27 cellular contexts compared by ENCODE assay signal in genomic region chr4:73596001-73596400, GRCh38. TPM values are rescaled to one million over a fixed set of nuclear protein-coding genes. Genes with fewer than 3 reads are reported as not detected.
"Had no signal": no experiment of that assay in that cellular context is flagged by ENCODE, and none has a peak within 500 bp of the region (broad histone marks: within the 10 kb centered on the region; RNA-seq: fewer than 3 reads in every experiment).

No MANE protein-coding gene starts in this region.

- H3K4me1 Mint-ChIP-seq: activated naive CD8-positive, alpha-beta T cell treated with anti-CD3 and anti-CD28 coated beads, Interleukin-2, amount 10 ng/mL, durations not matched to agents 7 days and 5 days; T-cell had no signal

- H3K27ac Mint-ChIP-seq: activated CD8-positive, alpha-beta T cell treated with anti-CD3 and anti-CD28 coated beads for 36 hours; activated naive CD8-positive, alpha-beta T cell treated with anti-CD3 and anti-CD28 coated beads, Interleukin-2, amount 10 ng/mL, durations not matched to agents 7 days and 5 days; T-cell had no signal

- H3K27me3 ChIP-seq: adrenal gland, ascending aorta, body of pancreas had no signal

- ATAC-seq: activated CD4-positive, CD25-positive, alpha-beta regulatory T cell treated with anti-CD3 and anti-CD28 coated beads, Interleukin-2, amount 50 U/mL, for 24 hours; activated CD8-positive, alpha-beta T cell treated with anti-CD3 and anti-CD28 coated beads for 36 hours; body of pancreas; T-cell had no signal

- H3K4me3 ChIP-seq: adrenal gland, ascending aorta, body of pancreas had no signal

- H3K27me3 Mint-ChIP-seq: activated CD8-positive, alpha-beta T cell treated with anti-CD3 and anti-CD28 coated beads for 36 hours; T-cell had no signal

- H3K9me3 ChIP-seq: adrenal gland, ascending aorta, body of pancreas had no signal

- FAIRE-seq: bronchial epithelial cell had no signal

- H3K36me3 ChIP-seq: adrenal gland, ascending aorta had no signal

- H3K9me3 Mint-ChIP-seq: activated CD8-positive, alpha-beta T cell treated with anti-CD3 and anti-CD28 coated beads for 36 hours; activated naive CD8-positive, alpha-beta T cell treated with anti-CD3 and anti-CD28 coated beads, Interleukin-2, amount 10 ng/mL, durations not matched to agents 7 days and 5 days had no signal

- H3K36me3 Mint-ChIP-seq: activated naive CD8-positive, alpha-beta T cell treated with anti-CD3 and anti-CD28 coated beads, Interleukin-2, amount 10 ng/mL, durations not matched to agents 7 days and 5 days; T-cell had no signal

- H3K4me1 ChIP-seq: adrenal gland, ascending aorta had no signal

- H3K4me3 Mint-ChIP-seq: activated CD8-positive, alpha-beta T cell treated with anti-CD3 and anti-CD28 coated beads for 36 hours; activated naive CD8-positive, alpha-beta T cell treated with anti-CD3 and anti-CD28 coated beads, Interleukin-2, amount 10 ng/mL, durations not matched to agents 7 days and 5 days; T-cell had no signal

- DNase-seq: activated CD4-positive, alpha-beta T cell treated with anti-CD3 and anti-CD28 coated beads for 4 hours; activated CD8-positive, alpha-beta memory T cell treated with anti-CD3 and anti-CD28 coated beads, Interleukin-2, amount 50 U/mL, for 4 hours; activated CD8-positive, alpha-beta T cell treated with anti-CD3 and anti-CD28 coated beads for 36 hours; activated naive CD4-positive, alpha-beta T cell treated with anti-CD3 and anti-CD28 coated beads, Interleukin-2, amount 50 U/mL, for 16 hours; activated naive CD8-positive, alpha-beta T cell treated with anti-CD3 and anti-CD28 coated beads, Interleukin-2, amount 10 ng/mL, durations not matched to agents 7 days and 5 days; adrenal gland; body of pancreas; central memory CD4-positive, alpha-beta T cell; cortex of kidney; MM.1S; NCI-H1105; NCI-H1436; NCI-H1694 treated with DMSO at 0.1 percent for 48 hours; NCI-H2029 treated with DMSO at 0.1 percent for 48 hours; NCI-H345; NCI-H510A; NCI-H69; NK-92 treated with Interleukin-12 subunit alpha and Interleukin-12 subunit beta, amount 100 ng/mL, for 24 hours; SHP77 treated with DMSO at 0.1 percent for 48 hours; T-cell; T-helper 2 cell; T1000 had no signal

- H3K27ac ChIP-seq: adrenal gland, ascending aorta, body of pancreas had no signal

RNA-seq across cellular contexts. Expression of gene RASSF6, which starts 24.2 kb away (rescaled TPM):
- total RNA-seq: activated CD8-positive, alpha-beta T cell treated with anti-CD3 and anti-CD28 coated beads for 36 hours; chondrocyte; SK-MEL-5 had no signal
